In the genomic region with DNA sequence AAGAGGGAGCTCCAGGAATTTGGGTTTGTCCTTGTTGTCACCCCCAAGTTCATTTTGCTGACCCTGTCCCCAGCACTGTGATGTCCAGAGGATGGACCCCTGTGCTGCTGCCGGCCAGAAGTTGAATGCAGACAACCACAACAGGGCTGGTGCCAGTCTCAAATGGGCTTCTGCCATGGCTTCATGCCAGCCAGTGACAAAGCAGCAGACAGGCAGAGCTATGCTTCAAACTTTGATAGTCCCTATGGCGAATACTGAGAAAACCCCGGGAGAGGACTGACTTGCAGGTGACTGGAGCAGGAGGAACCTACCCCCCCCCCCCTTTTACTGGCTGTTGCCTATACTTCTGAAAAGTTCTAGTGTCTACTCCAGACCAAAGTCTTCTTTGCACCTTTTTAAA, we compare ENCODE assay signal across 8 cellular contexts. TPM values are rescaled to one million over a fixed set of nuclear protein-coding genes. Genes with fewer than 3 reads are reported as not detected.
DNase-seq lines count a peak whose midpoint lies in the region; ATAC-seq and TF ChIP-seq lines count a peak whose summit lies in the region.

No MANE protein-coding gene starts in this region.

- peaks cover 54% of the 10 kb centered on the region for H3K4me1 ChIP-seq in lower lobe of right lung

- H3K36me3 ChIP-seq in brain microvascular endothelial cell (replicated peaks) (peaks cover 63% of the 10 kb centered on the region), lower lobe of right lung (peaks cover 25% of the 10 kb centered on the region)

- peak overlapping the region; percentile 91 for H3K4me3 ChIP-seq in brain microvascular endothelial cell (ENCODE audit: low read depth, low read length)
- H3K4me3 ChIP-seq in lower lobe of right lung: peak overlapping the region; percentile 90

- in situ Hi-C loops in brain microvascular endothelial cell (cut with HindIII; ENCODE audit: low pct_ligation_motif_present, low sequenced_read_pairs): no loop called here

- H3K36me3 Mint-ChIP-seq in type B pancreatic cell: peaks cover 36% of the 10 kb centered on the region

- no peak for ATAC-seq in lower lobe of right lung
- no peak for ATAC-seq in GM18870 (IDR thresholded peaks at IDR 0.05; ENCODE audit: unreplicated experiment)

- H3K27ac Mint-ChIP-seq in type B pancreatic cell: peak overlapping the region; percentile 77

- H3K4me1 Mint-ChIP-seq in type B pancreatic cell (ENCODE audit: unreplicated experiment): peaks cover 56% of the 10 kb centered on the region

- no peaks in the 10 kb centered on the region for H3K27me3 Mint-ChIP-seq in type B pancreatic cell

- TF ChIP-seq CTCF in 22Rv1 (IDR thresholded peaks at IDR 0.05): no peak
- no peak for TF ChIP-seq CTCF in brain microvascular endothelial cell (IDR thresholded peaks at IDR 0.05; ENCODE audit: low read depth, low read length, missing control alignments)
- no peak for TF ChIP-seq CTCF in lower lobe of right lung (IDR thresholded peaks at IDR 0.05)
- TF ChIP-seq CTCF in type B pancreatic cell (conservative IDR thresholded peaks at IDR 0.05): no peak

- H3K4me3 Mint-ChIP-seq in type B pancreatic cell: peak overlapping the region; percentile 91

- H3K27me3 ChIP-seq in brain microvascular endothelial cell (replicated peaks): no peaks in the 10 kb centered on the region
- no peaks in the 10 kb centered on the region for H3K27me3 ChIP-seq in lower lobe of right lung (ENCODE audit: low read depth)

- DNase-seq in HT-29 (ENCODE audit: low spot score): peak; percentile 51
- DNase-seq in brain microvascular endothelial cell: no peak
- no peak for DNase-seq in lower lobe of right lung
- no peak for DNase-seq in type B pancreatic cell (ENCODE audit: extremely low spot score, unreplicated experiment)
- DNase-seq in NK-92 (lab: John Stamatoyannopoulos, UW; ENCODE audit: unreplicated experiment): no peak
- DNase-seq in T-helper 9 cell: no peak

- no peaks in the 10 kb centered on the region for H3K9me3 Mint-ChIP-seq in type B pancreatic cell

- intact Hi-C loops in lower lobe of right lung (cut with DNase I): no loop called here

- no peaks in the 10 kb centered on the region for H3K9me3 ChIP-seq in lower lobe of right lung

- peak overlapping the region; percentile 94 for H3K27ac ChIP-seq in 22Rv1
- peak overlapping the region; percentile 92 for H3K27ac ChIP-seq in brain microvascular endothelial cell
- H3K27ac ChIP-seq in lower lobe of right lung: peak overlapping the region; percentile 94

RNA-seq across cellular contexts. Expression of a gene that starts 3.2 kb away (rescaled TPM):
- total RNA-seq in HT-29 (2014; rRNA removed; shearing (Covaris generic)): 70.8 and 72.3 TPM in 2 replicates
- 63.4 TPM for total RNA-seq in lower lobe of right lung
- 17.8 and 30.9 TPM in 2 replicates for total RNA-seq in type B pancreatic cell (ENCODE audit: low replicate concordance)
